Comparison of ENCODE assay signal across 10 cellular contexts in the genomic region with DNA sequence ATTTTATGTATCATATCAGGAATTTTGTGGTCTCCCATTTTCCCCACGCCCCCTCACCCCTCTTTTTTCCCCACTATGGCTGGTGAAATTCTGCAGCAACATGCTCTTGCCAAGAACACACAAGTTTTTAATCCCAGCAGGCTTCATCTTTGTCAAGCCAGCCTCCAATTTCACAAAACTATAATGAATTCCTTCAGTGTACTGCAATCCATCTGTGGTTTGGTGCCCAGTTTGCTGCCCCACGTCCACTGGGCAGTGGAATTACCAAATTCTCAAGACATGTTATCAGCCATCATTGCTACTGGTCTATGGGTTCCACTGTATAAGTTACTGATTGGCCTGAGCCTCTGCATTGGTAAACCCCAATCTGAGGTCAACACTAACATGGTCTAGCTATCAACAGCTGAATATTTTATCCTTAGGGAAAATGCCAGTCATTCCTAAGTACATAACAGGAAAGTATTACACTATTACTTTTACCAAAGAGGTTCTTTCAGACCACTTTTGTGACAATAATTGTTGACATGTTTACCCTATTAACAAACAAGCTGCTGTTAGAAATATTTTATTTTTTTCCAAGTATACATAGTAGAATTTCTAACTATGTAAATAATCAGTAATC. TPM values are rescaled to one million over a fixed set of nuclear protein-coding genes. Genes with fewer than 3 reads are reported as not detected.
DNase-seq lines count a peak whose midpoint lies in the region; ATAC-seq, FAIRE-seq and TF ChIP-seq lines count a peak whose summit lies in the region.
"Had no signal": no experiment of that assay in that cellular context is flagged by ENCODE, and none has a peak within 500 bp of the region (broad histone marks: within the 10 kb centered on the region; RNA-seq: fewer than 3 reads in every experiment).

No MANE protein-coding gene starts in this region.

- H3K9me3 ChIP-seq in DOHH2 (ENCODE audit: control insufficient read depth, insufficient read depth, low read length): no peaks in the 10 kb centered on the region
- H3K9me3 ChIP-seq in RWPE2 (ENCODE audit: severe bottlenecking): no peaks in the 10 kb centered on the region
- H3K9me3 ChIP-seq in sigmoid colon: no peaks in the 10 kb centered on the region

- H3K4me2 ChIP-seq in DOHH2 (ENCODE audit: low read length): no peak overlapping the region; the same call in 1 of the 2 replicates

- H3F3A ChIP-seq in DOHH2 (ENCODE audit: control insufficient read depth, insufficient read depth): no peaks in the 10 kb centered on the region

- ATAC-seq in RWPE2 (ENCODE audit: low read depth): no peak

- 74 to 93% methylated on average over 2 of the region's 2 CpGs for WGBS in sigmoid colon, 2 donors

- peaks cover 4% of the 10 kb centered on the region; the same call in 1 of the 2 replicates for H3K9me2 ChIP-seq in DOHH2 (replicated peaks; ENCODE audit: control insufficient read depth, low read length)

- H3K4me3 ChIP-seq in DOHH2 (ENCODE audit: low read length) (peak overlapping the region; percentile 73; the same call in 1 of the 2 replicates), RWPE2 (ENCODE audit: severe bottlenecking) (no peak overlapping the region), sigmoid colon (no peak overlapping the region)

- no peak for DNase-seq in RWPE2 (ENCODE audit: low spot score)
- peak; percentile 78 for DNase-seq in fibroblast of peridontal ligament (ENCODE audit: extremely low read depth)
- no peak for DNase-seq in sigmoid colon
- DNase-seq in NCI-H2029 (lab: John Stamatoyannopoulos, UW): no peak
- DNase-seq in effector CD8-positive, alpha-beta T cell (lab: John Stamatoyannopoulos, UW): no peak
- DNase-seq in HK-2 (ENCODE audit: unreplicated experiment): no peak
- no peak for DNase-seq in GM12891 (ENCODE audit: insufficient read length, low spot score)
- DNase-seq: NCI-H1417 treated with DMSO at 0.1 percent for 48 hours had no signal

- intact Hi-C loops in sigmoid colon (cut with DNase I): no loop called here

- no peak overlapping the region for H3K27ac ChIP-seq in DOHH2 (ENCODE audit: low read depth, low read length)
- peak overlapping the region; percentile 91 for H3K27ac ChIP-seq in RWPE2 (ENCODE audit: poor library complexity, severe bottlenecking)
- H3K27ac ChIP-seq in sigmoid colon: peak overlapping the region; percentile 95 to 99 (median 97)

- no peak for TF ChIP-seq POLR2A in sigmoid colon (IDR thresholded peaks at IDR 0.05)
- TF ChIP-seq POLR2A in GM12891 (IDR thresholded peaks at IDR 0.05; ENCODE audit: low read depth, low read length): no peak

- FAIRE-seq in GM12891 (lab: Jason Lieb, UNC): no peak
- FAIRE-seq: frontal cortex had no signal

- H4K20me1 ChIP-seq in DOHH2 (ENCODE audit: control insufficient read depth, insufficient read depth, low read depth, low read length): peaks cover 24% of the 10 kb centered on the region

- peaks cover 34% of the 10 kb centered on the region for H3K79me2 ChIP-seq in DOHH2 (ENCODE audit: control insufficient read depth, low read length)

- H3K27me3 ChIP-seq in DOHH2 (ENCODE audit: control insufficient read depth, low read length) (no peaks in the 10 kb centered on the region), RWPE2 (ENCODE audit: insufficient read depth, poor library complexity, severe bottlenecking) (no peaks in the 10 kb centered on the region), sigmoid colon (no peaks in the 10 kb centered on the region)

- TF ChIP-seq CTCF in DOHH2 (IDR thresholded peaks at IDR 0.05; ENCODE audit: low read depth, low read length, poor library complexity, severe bottlenecking) (no peak), RWPE2 (IDR thresholded peaks at IDR 0.05; ENCODE audit: poor library complexity, severe bottlenecking) (no peak), sigmoid colon (IDR thresholded peaks at IDR 0.05) (no peak)

- H3K4me1 ChIP-seq in DOHH2 (ENCODE audit: control insufficient read depth, low read length) (peaks cover 26% of the 10 kb centered on the region), RWPE2 (ENCODE audit: insufficient read depth, poor library complexity, severe bottlenecking) (peaks cover 19% of the 10 kb centered on the region), sigmoid colon (peaks cover 0 to 22% (median 15%) of the 10 kb centered on the region in 4 donors)

- no peak for TF ChIP-seq EP300 in sigmoid colon (IDR thresholded peaks at IDR 0.05)

- H3K36me3 ChIP-seq in DOHH2 (ENCODE audit: control insufficient read depth, low read length): peaks cover 8% of the 10 kb centered on the region; the same call in 1 of the 2 replicates
- no peaks in the 10 kb centered on the region for H3K36me3 ChIP-seq in RWPE2 (ENCODE audit: low read depth)
- no peaks in the 10 kb centered on the region for H3K36me3 ChIP-seq in sigmoid colon

TF ChIP-seq in GM12891, 5 proteins besides CTCF, POLR2A, EP300 and RAD21:
- TF ChIP-seq TAF1 (IDR thresholded peaks at IDR 0.05; ENCODE audit: low read depth, low read length) (no peak), SPI1 (IDR thresholded peaks at IDR 0.05; ENCODE audit: low read depth, low read length) (no peak), PAX5 (IDR thresholded peaks at IDR 0.05; ENCODE audit: insufficient read depth, low read length, severe bottlenecking) (no peak), POU2F2 (IDR thresholded peaks at IDR 0.05; ENCODE audit: low read depth, low read length) (no peak), POLR2AphosphoS5 (IDR thresholded peaks at IDR 0.05; ENCODE audit: low read depth, low read length) (no peak)
TF ChIP-seq in GM12891: peak in this region for 0.

RNA-seq across cellular contexts. Expression of a gene that starts 1.7 kb away (rescaled TPM):
- total RNA-seq in sigmoid colon: 100 to 1,000 TPM; 213 to 250 (median 230) TPM
- 100 to 1,000 TPM in 1 of 3 donors, 10 to 100 TPM in 2; 55.3 to 100 (median 81.1) TPM for polyA plus RNA-seq in sigmoid colon
- polyA plus RNA-seq in GM12891 (2012; ENCODE audit: low read depth, missing spikeins): 14.8 TPM
